In the genomic region with DNA sequence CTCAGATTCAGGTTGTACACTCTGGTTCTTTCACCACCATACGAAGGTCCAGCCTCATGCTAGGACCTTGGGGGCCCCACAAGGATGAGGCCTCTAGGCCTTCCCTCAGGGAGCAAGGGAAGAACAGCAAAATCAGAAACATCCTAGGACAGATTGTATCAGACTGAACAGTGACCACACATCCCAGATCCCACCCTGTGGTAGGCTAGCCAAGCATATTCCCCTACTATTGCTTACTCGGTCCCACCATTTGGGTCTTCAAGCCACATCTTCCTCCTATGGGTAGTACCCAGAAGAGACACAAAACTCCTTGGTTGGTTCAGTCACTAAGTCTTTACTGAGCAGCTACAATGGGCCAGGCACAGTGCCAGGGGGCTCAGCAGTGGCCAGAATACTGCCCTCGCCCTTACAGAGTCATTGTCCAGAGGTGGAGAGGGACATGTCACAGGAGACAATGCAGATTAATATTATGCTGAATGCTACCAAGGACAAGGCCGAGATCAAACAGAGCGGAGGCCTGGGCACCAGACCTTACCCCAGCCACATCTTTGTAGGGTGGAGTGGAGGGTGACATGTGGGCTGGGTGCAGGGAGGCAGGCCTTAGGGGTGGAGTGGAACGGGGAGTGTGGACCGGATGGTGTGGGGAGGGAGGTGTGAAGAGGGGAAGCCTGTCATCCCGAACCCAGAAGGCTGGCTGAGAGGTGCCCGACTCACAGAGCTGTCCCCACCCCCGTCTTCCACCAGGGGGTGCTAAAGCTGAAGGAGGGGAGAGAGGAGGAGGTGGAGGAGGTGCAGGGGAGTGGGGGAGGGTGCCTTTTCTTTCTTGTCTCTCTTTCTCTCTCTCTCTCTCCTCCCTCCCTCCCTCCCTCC, we compare ENCODE assay signal across 8 cellular contexts. TPM values are rescaled to one million over a fixed set of nuclear protein-coding genes. Genes with fewer than 3 reads are reported as not detected.
A peak's percentile ranks its signal among the peaks of the same experiment; 100 is the strongest.
DNase-seq lines count a peak whose midpoint lies in the region; ATAC-seq and FAIRE-seq lines count a peak whose summit lies in the region.

No MANE protein-coding gene starts in this region.

- H3K4me3 ChIP-seq in HAP-1 (no peak overlapping the region), small intestine (ENCODE audit: low read depth in 1 of 2, low read length in 2 of 2) (no peak overlapping the region)

- no peak overlapping the region for H3K27ac ChIP-seq in small intestine (ENCODE audit: low read depth in 1 of 2, low read length in 1 of 2)

- H3K27me3 ChIP-seq in HAP-1 (ENCODE audit: low read depth) (no peaks in the 10 kb centered on the region), small intestine (ENCODE audit: control insufficient read depth in 2 of 2, insufficient read depth in 2 of 2, low read length in 2 of 2) (no peaks in the 10 kb centered on the region)

- in situ Hi-C loops in HAP-1 (cut with MboI; ENCODE audit: low sequenced_read_pairs) = loop anchor here (5.0 kb wide), 1 partner anchor 239 kb away; no protein-coding TSS in a partner anchor

- no peak for ATAC-seq in GM18858 (IDR thresholded peaks at IDR 0.05; ENCODE audit: unreplicated experiment)

- 40 to 49% (median 44%) methylated on average over 8 to 10 of the region's 10 CpGs for WGBS in small intestine, 3 donors

- H3K4me1 ChIP-seq in HAP-1 = no peaks in the 10 kb centered on the region; the same call in 1 of the 2 replicates
- peaks cover 0 to 4% of the 10 kb centered on the region in 2 donors for H3K4me1 ChIP-seq in small intestine (ENCODE audit: control insufficient read depth in 2 of 2, insufficient read depth in 1 of 2, low read depth in 1 of 2, low read length in 1 of 2)

- FAIRE-seq in small intestine (lab: Jason Lieb, UNC) = no peak

- H3K9me3 ChIP-seq in HAP-1 = no peaks in the 10 kb centered on the region
- no peaks in the 10 kb centered on the region for H3K9me3 ChIP-seq in small intestine (ENCODE audit: control insufficient read depth, low read depth)

- DNase-seq in DMS79 treated with DMSO at 0.1 percent for 48 hours (lab: John Stamatoyannopoulos, UW) (peak; percentile 35), HAP-1 (ENCODE audit: low spot score in 2 of 2) (peak; percentile 62 to 90), NCI-H1436 (lab: John Stamatoyannopoulos, UW) (peak; percentile 83), T-helper 22 cell (ENCODE audit: low read depth) (peak; percentile 75), amygdala (lab: John Stamatoyannopoulos, UW) (peak in 46 of 56 donors; percentile 8 to 73 (median 47)), hypothalamus (lab: John Stamatoyannopoulos, UW) (peak in 40 of 51 donors; percentile 13 to 76 (median 41)), small intestine (peak; percentile 94)

- H3K36me3 ChIP-seq in HAP-1 (replicated peaks) (no peaks in the 10 kb centered on the region), small intestine (ENCODE audit: control insufficient read depth in 2 of 2, insufficient read depth in 2 of 2, low read length in 2 of 2) (no peaks in the 10 kb centered on the region)

RNA-seq across cellular contexts. Expression of a gene that starts 6.8 kb away (rescaled TPM):
- polyA plus RNA-seq in small intestine = 100 to 1,000 TPM in 1 of 3 donors, 10 to 100 TPM in 2; 86.7 to 108 (median 95.5) TPM

Comparison
In these comparisons a context has a peak if more than half of its experiments do, and no peak if none do; other contexts are left out.
1. DNase-seq: peak in every context shown above with its lines; median percentile 94 in small intestine; 83 in NCI-H1436; 76 in HAP-1; 75 in T-helper 22 cell; 47 in amygdala; 41 in hypothalamus; 35 in DMS79 treated with DMSO at 0.1 percent for 48 hours.